In the genomic region with DNA sequence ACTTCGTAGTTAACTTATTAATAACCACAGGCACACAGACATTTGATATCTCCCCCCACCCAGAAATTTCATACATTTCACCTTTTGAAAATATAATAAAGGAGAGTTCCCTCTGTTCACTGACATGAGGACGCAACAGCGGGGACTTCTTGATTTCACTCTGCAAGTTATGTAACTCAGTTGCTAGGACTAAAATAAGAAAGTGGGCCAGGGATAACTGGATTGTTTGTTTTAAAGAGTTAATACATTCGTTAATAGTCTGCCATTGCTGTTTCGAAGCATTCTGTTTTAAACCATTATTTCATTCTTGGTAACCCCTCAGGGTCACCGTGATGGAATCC, we compare ENCODE assay signal across 8 cellular contexts. TPM values are rescaled to one million over a fixed set of nuclear protein-coding genes. Genes with fewer than 3 reads are reported as not detected.
DNase-seq lines count a peak whose midpoint lies in the region; ATAC-seq and TF ChIP-seq lines count a peak whose summit lies in the region.

No MANE protein-coding gene starts in this region.

- no peak for TF ChIP-seq POLR2A in NB4 (IDR thresholded peaks at IDR 0.05; ENCODE audit: extremely low read depth, insufficient read length)

- H3K9me3 Mint-ChIP-seq in neural crest cell = no peaks in the 10 kb centered on the region

- H3K4me3 Mint-ChIP-seq in neural crest cell = peak overlapping the region; percentile 97

- peaks cover 29% of the 10 kb centered on the region for H3K4me1 Mint-ChIP-seq in neural crest cell

- ATAC-seq in HG03354 (IDR thresholded peaks at IDR 0.05; ENCODE audit: poor library complexity, severe bottlenecking, unreplicated experiment) = no peak

- H3K27me3 Mint-ChIP-seq in neural crest cell (ENCODE audit: low read depth) = no peaks in the 10 kb centered on the region

- H3K27ac ChIP-seq in dorsolateral prefrontal cortex = peak overlapping the region in 51 of 59 donors; percentile 23 to 99 (median 94)

- TF ChIP-seq CTCF in NB4 (IDR thresholded peaks at IDR 0.05; ENCODE audit: low read depth, low read length) (no peak), dorsolateral prefrontal cortex (IDR thresholded peaks at IDR 0.05 in 54 of 56, conservative IDR thresholded peaks at IDR 0.05 in 2 of 56; ENCODE audit: low read depth in 1 of 56, partially characterized antibody in 56 of 56) (no peak), neural crest cell (conservative IDR thresholded peaks at IDR 0.05) (no peak)

- intact Hi-C loops in dorsolateral prefrontal cortex (cut with DNase I) = loop anchor here (2.0 to 10.0 kb wide), 2 partner anchors 137 to 201 kb away; partner anchors contain the start of genes C17orf75 (in 2 of the 2) and LRRC37B (in 1 of the 2)

- peak overlapping the region; percentile 89 for H3K4me3 ChIP-seq in NB4 (ENCODE audit: low read depth, low read length)
- H3K4me3 ChIP-seq in dorsolateral prefrontal cortex = peak overlapping the region; percentile 55 to 96 (median 85)

- no peak overlapping the region for H3K27ac Mint-ChIP-seq in neural crest cell (ENCODE audit: unreplicated experiment)

- H3K36me3 Mint-ChIP-seq in neural crest cell (ENCODE audit: low read depth) = no peaks in the 10 kb centered on the region

- no peaks in the 10 kb centered on the region for H3K27me3 ChIP-seq in dorsolateral prefrontal cortex

- DNase-seq in CD1c-positive myeloid dendritic cell (ENCODE audit: extremely low spot score) (peak; percentile 34), NB4 (ENCODE audit: low read depth) (peak; percentile 57), dorsolateral prefrontal cortex (no peak), neural crest cell (ENCODE audit: low read depth, low spot score) (no peak), iPS-NIHi11 (ENCODE audit: low spot score) (no peak), COLO668 (lab: John Stamatoyannopoulos, UW; ENCODE audit: unreplicated experiment) (no peak)
- DNase-seq in activated CD8-positive, alpha-beta memory T cell treated with anti-CD3 and anti-CD28 coated beads, Interleukin-2, amount 50 U/mL, for 48 hours = no peak

RNA-seq across cellular contexts. Expression of gene RHOT1, which starts 1.2 kb away (rescaled TPM):
- total RNA-seq in dorsolateral prefrontal cortex (100 to 1,000 TPM in 1 of 120 experiments, 10 to 100 TPM in 119; 56.2 to 102 (median 73.5) TPM), neural crest cell (30.1 and 34.1 TPM in 2 replicates)

Comparison
In these comparisons a context has a peak if more than half of its experiments do, and no peak if none do; other contexts are left out.
1. DNase-seq: peak in CD1c-positive myeloid dendritic cell (single experiment) and NB4 (single experiment); none in dorsolateral prefrontal cortex (0 of 10), neural crest cell (single experiment), iPS-NIHi11 (single experiment), COLO668 (single experiment) and activated CD8-positive, alpha-beta memory T cell treated with anti-CD3 and anti-CD28 coated beads, Interleukin-2, amount 50 U/mL, for 48 hours (single experiment).